Comparison of ENCODE assay signal across 28 cellular contexts in the genomic region with DNA sequence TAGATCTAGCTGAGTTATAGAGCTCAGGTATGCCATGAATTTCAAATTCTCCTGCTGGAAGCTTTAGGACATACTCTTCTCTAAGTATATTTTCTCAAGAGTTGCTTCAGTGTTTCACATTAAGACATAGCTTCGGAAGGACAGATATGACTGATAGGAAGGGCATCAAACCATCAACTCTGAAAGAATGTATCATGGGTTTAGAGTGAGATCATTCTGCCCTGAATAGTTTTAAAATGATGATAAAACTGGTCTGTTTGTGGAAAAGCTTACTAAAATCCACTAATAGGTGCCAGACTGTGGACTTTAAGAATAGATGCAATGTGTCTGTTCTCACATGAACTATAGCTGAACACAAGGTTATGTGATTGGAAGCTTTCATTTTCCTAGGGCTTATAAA. TPM values are rescaled to one million over a fixed set of nuclear protein-coding genes. Genes with fewer than 3 reads are reported as not detected.
DNase-seq lines count a peak whose midpoint lies in the region; ATAC-seq, FAIRE-seq and TF ChIP-seq lines count a peak whose summit lies in the region.
"Had no signal": no experiment of that assay in that cellular context is flagged by ENCODE, and none has a peak within 500 bp of the region (broad histone marks: within the 10 kb centered on the region; RNA-seq: fewer than 3 reads in every experiment).

No MANE protein-coding gene starts in this region.

- H3K27me3 ChIP-seq in small intestine (ENCODE audit: control insufficient read depth in 2 of 2, insufficient read depth in 2 of 2, low read length in 2 of 2) = no peaks in the 10 kb centered on the region
- H3K27me3 ChIP-seq in SJCRH30 = no peaks in the 10 kb centered on the region
- H3K27me3 ChIP-seq: heart left ventricle had no signal

- peaks cover 13 to 18% of the 10 kb centered on the region in 2 donors for H3K4me1 Mint-ChIP-seq in natural killer cell treated with Interleukin-12 subunit alpha and Interleukin-12 subunit beta and Interleukin-15 and Interleukin-18, amount 100 ng/mL, for 72 hours (ENCODE audit: low read depth in 2 of 2)
- peaks cover 8 to 10% of the 10 kb centered on the region in 2 donors for H3K4me1 Mint-ChIP-seq in natural killer cell
- H3K4me1 Mint-ChIP-seq: naive B cell had no signal

- ATAC-seq in natural killer cell treated with Interleukin-12 subunit alpha and Interleukin-12 subunit beta and Interleukin-15 and Interleukin-18, amount 100 ng/mL, for 72 hours = peak; percentile 52 to 85
- ATAC-seq in natural killer cell (no peak), sciatic nerve (no peak)
- ATAC-seq: heart left ventricle, HepG2, left lobe of liver had no signal

- H3K36me3 ChIP-seq in small intestine (ENCODE audit: control insufficient read depth in 2 of 2, insufficient read depth in 2 of 2, low read length in 2 of 2) = no peaks in the 10 kb centered on the region
- H3K36me3 ChIP-seq in SJCRH30 = no peaks in the 10 kb centered on the region

- peak overlapping the region; percentile 8 to 61 for H3K27ac Mint-ChIP-seq in natural killer cell treated with Interleukin-12 subunit alpha and Interleukin-12 subunit beta and Interleukin-15 and Interleukin-18, amount 100 ng/mL, for 72 hours
- H3K27ac Mint-ChIP-seq in natural killer cell = no peak overlapping the region
- H3K27ac Mint-ChIP-seq: type B pancreatic cell had no signal

- no peaks in the 10 kb centered on the region for H3K27me3 Mint-ChIP-seq in natural killer cell treated with Interleukin-12 subunit alpha and Interleukin-12 subunit beta and Interleukin-15 and Interleukin-18, amount 100 ng/mL, for 72 hours
- no peaks in the 10 kb centered on the region for H3K27me3 Mint-ChIP-seq in natural killer cell (ENCODE audit: low read depth in 2 of 2)
- H3K27me3 Mint-ChIP-seq: CD4-positive, alpha-beta memory T cell; naive B cell; type B pancreatic cell had no signal

- no peaks in the 10 kb centered on the region for H3K4me1 ChIP-seq in small intestine (ENCODE audit: control insufficient read depth in 2 of 2, insufficient read depth in 1 of 2, low read depth in 1 of 2, low read length in 1 of 2)
- no peaks in the 10 kb centered on the region for H3K4me1 ChIP-seq in SJCRH30
- H3K4me1 ChIP-seq: heart left ventricle had no signal

- no peaks in the 10 kb centered on the region for H3K9me3 ChIP-seq in small intestine (ENCODE audit: control insufficient read depth, low read depth)
- no peaks in the 10 kb centered on the region for H3K9me3 ChIP-seq in SJCRH30 (replicated peaks)
- H3K9me3 ChIP-seq: heart left ventricle had no signal

- intact Hi-C loops in natural killer cell (cut with micrococcal nuclease) = no loop called here
- intact Hi-C loops in sciatic nerve (cut with DNase I) = no loop called here

- H3K36me3 Mint-ChIP-seq in natural killer cell treated with Interleukin-12 subunit alpha and Interleukin-12 subunit beta and Interleukin-15 and Interleukin-18, amount 100 ng/mL, for 72 hours = peaks cover 6% of the 10 kb centered on the region
- no peaks in the 10 kb centered on the region for H3K36me3 Mint-ChIP-seq in natural killer cell

- H3K27ac ChIP-seq in small intestine (ENCODE audit: low read depth in 1 of 2, low read length in 1 of 2) = no peak overlapping the region
- H3K27ac ChIP-seq in SJCRH30 = no peak overlapping the region
- H3K27ac ChIP-seq: coronary artery, heart left ventricle had no signal

- 88 to 92% (median 92%) methylated on average over 1 of the region's 1 CpG for WGBS in small intestine, 3 donors

- TF ChIP-seq CTCF in natural killer cell (IDR thresholded peaks at IDR 0.05) (no peak), foreskin fibroblast (IDR thresholded peaks at IDR 0.05; ENCODE audit: low read depth, low read length) (no peak)

- peak overlapping the region; percentile 31 for H3K4me3 Mint-ChIP-seq in natural killer cell treated with Interleukin-12 subunit alpha and Interleukin-12 subunit beta and Interleukin-15 and Interleukin-18, amount 100 ng/mL, for 72 hours
- no peak overlapping the region for H3K4me3 Mint-ChIP-seq in natural killer cell
- H3K4me3 Mint-ChIP-seq: CD4-positive, alpha-beta memory T cell; naive B cell; type B pancreatic cell had no signal

- DNase-seq in natural killer cell treated with Interleukin-12 subunit alpha and Interleukin-12 subunit beta and Interleukin-15 and Interleukin-18, amount 100 ng/mL, for 72 hours (ENCODE audit: low spot score) = no peak
- DNase-seq in natural killer cell (no peak), RKO (ENCODE audit: low spot score) (peak; percentile 18), foreskin fibroblast (peak; percentile 16 to 31), DMS53 (lab: John Stamatoyannopoulos, UW) (no peak), small intestine (no peak), sciatic nerve (ENCODE audit: low spot score) (no peak), SJCRH30 (no peak)
- DNase-seq: ACHN; activated CD4-positive, CD25-positive, alpha-beta regulatory T cell; CD4-positive, alpha-beta memory T cell; DMS 273 treated with DMSO at 0.1 percent for 48 hours; GDM1; heart left ventricle; naive B cell; NCI-H1105; NCI-H2029; NCI-H82; OCI-M1; retina; Right ventricle myocardium superior; stimulated activated CD4-positive, alpha-beta T cell treated with anti-CD3 and anti-CD28 coated beads, Interleukin-4, amount 100 ng/mL, for 24 hours had no signal

- peaks cover 2% of the 10 kb centered on the region for H3K9me3 Mint-ChIP-seq in natural killer cell treated with Interleukin-12 subunit alpha and Interleukin-12 subunit beta and Interleukin-15 and Interleukin-18, amount 100 ng/mL, for 72 hours
- no peaks in the 10 kb centered on the region for H3K9me3 Mint-ChIP-seq in natural killer cell
- H3K9me3 Mint-ChIP-seq: type B pancreatic cell had no signal

- no peak overlapping the region for H3K4me3 ChIP-seq in foreskin fibroblast (ENCODE audit: low read depth in 1 of 2, low read length in 2 of 2)
- no peak overlapping the region for H3K4me3 ChIP-seq in small intestine (ENCODE audit: low read depth in 1 of 2, low read length in 2 of 2)
- no peak overlapping the region for H3K4me3 ChIP-seq in SJCRH30
- H3K4me3 ChIP-seq: coronary artery, heart left ventricle had no signal

- no peak for FAIRE-seq in small intestine (lab: Jason Lieb, UNC)
- FAIRE-seq: GM12891, GM19239, HepG2 had no signal

RNA-seq across cellular contexts. Expression of a gene that starts 8.4 kb away (rescaled TPM):
- total RNA-seq in natural killer cell treated with Interleukin-12 subunit alpha and Interleukin-12 subunit beta and Interleukin-15 and Interleukin-18, amount 100 ng/mL, for 72 hours = 1 to 10 TPM; 8.9 to 9.5 TPM
- total RNA-seq in natural killer cell = 10 to 100 TPM in 1 of 3 donors, 1 to 10 TPM in 2; 6.2 to 13.1 (median 8.5) TPM
- 1 to 10 TPM in 1 of 3 donors, under 1 TPM in 2; under 0.01 to 1.1 (median 0.45) TPM for polyA plus RNA-seq in small intestine
- 14.4 TPM for total RNA-seq in sciatic nerve
- not detected in 2 replicates for total RNA-seq in SJCRH30 (2014; rRNA removed; shearing (Covaris generic))

Comparison
In these comparisons a context has a peak if more than half of its experiments do, and no peak if none do; other contexts are left out.
1. ATAC-seq: peak in natural killer cell treated with Interleukin-12 subunit alpha and Interleukin-12 subunit beta and Interleukin-15 and Interleukin-18, amount 100 ng/mL, for 72 hours (2 of 2); none in natural killer cell (0 of 3) and sciatic nerve (single experiment).
2. H3K27ac Mint-ChIP-seq: peak in natural killer cell treated with Interleukin-12 subunit alpha and Interleukin-12 subunit beta and Interleukin-15 and Interleukin-18, amount 100 ng/mL, for 72 hours (2 of 2); none in natural killer cell (0 of 2).
3. DNase-seq: peak in RKO (single experiment) and foreskin fibroblast (2 of 2); none in natural killer cell treated with Interleukin-12 subunit alpha and Interleukin-12 subunit beta and Interleukin-15 and Interleukin-18, amount 100 ng/mL, for 72 hours (single experiment), natural killer cell (single experiment), DMS53 (single experiment), small intestine (single experiment), sciatic nerve (single experiment) and SJCRH30 (0 of 2).